ENCODE assay signal across 26 cellular contexts in genomic region chr9:126211441-126212074, GRCh38.
"Had no signal": no experiment of that assay in that cellular context is flagged by ENCODE, and none has a peak within 500 bp of the region (broad histone marks: within the 10 kb centered on the region; RNA-seq: fewer than 3 reads in every experiment).

No MANE protein-coding gene starts in this region.

- H3K4me3 ChIP-seq: cardiac muscle cell, SJCRH30, SK-N-MC had no signal

- DNase-seq: activated CD4-positive, alpha-beta memory T cell treated with anti-CD3 and anti-CD28 coated beads for 36 hours; activated CD4-positive, alpha-beta T cell treated with anti-CD3 and anti-CD28 coated beads for 4 hours; activated CD4-positive, alpha-beta T cell treated with anti-CD3 and anti-CD28 coated beads, Interleukin-2, amount 50 U/mL, for 1 hour; activated CD8-positive, alpha-beta memory T cell treated with anti-CD3 and anti-CD28 coated beads, Interleukin-2, amount 50 U/mL, for 4 hours; activated naive CD4-positive, alpha-beta T cell; activated naive CD4-positive, alpha-beta T cell treated with anti-CD3 and anti-CD28 coated beads, Interleukin-2, amount 50 U/mL, for 16 hours; activated naive CD8-positive, alpha-beta T cell treated with anti-CD3 and anti-CD28 coated beads for 36 hours; activated T-cell treated with anti-CD3 and anti-CD28 coated beads for 4 hours; activated T-cell treated with anti-CD3 and anti-CD28 coated beads, Interleukin-2, amount 50 U/mL, for 4 hours; amniotic stem cell; aorta; brain microvascular endothelial cell; MV-4-11; NCI-H1092; NCI-H1436 treated with DMSO at 0.1 percent for 48 hours; NCI-H1694 treated with DMSO at 0.1 percent for 48 hours; NCI-H2029; NCI-H345; NCI-H524 treated with DMSO at 0.1 percent for 48 hours; SHP77; SJCRH30 had no signal

- ATAC-seq: activated CD4-positive, CD25-positive, alpha-beta regulatory T cell treated with anti-CD3 and anti-CD28 coated beads, Interleukin-2, amount 50 U/mL, for 24 hours; activated T-cell treated with anti-CD3 and anti-CD28 coated beads, Interleukin-2, amount 50 U/mL, for 4 hours; Panc1; WTC11 had no signal

- H3K27me3 ChIP-seq: brain microvascular endothelial cell, cardiac muscle cell, SJCRH30 had no signal

- H3K36me3 ChIP-seq: brain microvascular endothelial cell, cardiac muscle cell, SJCRH30 had no signal

- H3K4me1 ChIP-seq: SJCRH30 had no signal

- H3K27ac ChIP-seq: brain microvascular endothelial cell, cardiac muscle cell, SJCRH30, SK-N-MC had no signal
